ENCODE assay signal across 15 cellular contexts in the genomic region with DNA sequence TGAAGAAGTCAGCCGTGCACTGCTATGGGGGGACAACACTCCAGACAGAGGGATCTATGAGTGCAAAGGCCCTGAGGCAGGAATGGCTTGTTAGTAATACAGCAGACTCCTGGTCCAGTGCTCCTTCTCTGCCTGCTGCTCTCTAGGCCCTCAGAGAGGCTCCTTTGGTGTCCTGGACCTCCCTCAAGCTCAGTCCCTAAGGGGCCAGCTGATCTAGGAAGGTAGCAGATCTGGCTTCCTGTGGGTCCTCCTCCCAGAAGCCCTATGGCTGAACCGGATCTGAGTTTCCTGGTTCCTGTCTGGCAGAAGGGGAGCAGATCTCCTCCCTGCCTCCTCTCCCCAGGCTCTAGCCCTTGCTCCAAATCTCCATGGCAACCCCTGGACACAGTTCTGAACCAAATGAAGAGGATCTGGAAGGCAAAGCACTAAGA. TPM values are rescaled to one million over a fixed set of nuclear protein-coding genes. Genes with fewer than 3 reads are reported as not detected.
DNase-seq lines count a peak whose midpoint lies in the region; ATAC-seq and TF ChIP-seq lines count a peak whose summit lies in the region.
"Had no signal": no experiment of that assay in that cellular context is flagged by ENCODE, and none has a peak within 500 bp of the region (broad histone marks: within the 10 kb centered on the region; RNA-seq: fewer than 3 reads in every experiment).

Gene LDLRAD2, plus strand, starts transcription at position 391 of the 431 bp plus-strand sequence. CDS start 187 bp downstream, outside the sequence.

- peaks cover 38% of the 10 kb centered on the region for H3K27me3 Mint-ChIP-seq in CD4-positive, alpha-beta T cell
- peaks cover 9% of the 10 kb centered on the region for H3K27me3 Mint-ChIP-seq in endodermal cell (ENCODE audit: insufficient read depth)
- H3K27me3 Mint-ChIP-seq in naive B cell, result peaks cover 5 to 16% (median 13%) of the 10 kb centered on the region in 3 donors

- peaks cover 3% of the 10 kb centered on the region for H3K4me1 Mint-ChIP-seq in CD4-positive, alpha-beta T cell (ENCODE audit: low read depth)
- H3K4me1 Mint-ChIP-seq in endodermal cell, result no peaks in the 10 kb centered on the region
- peaks cover 12 to 19% (median 17%) of the 10 kb centered on the region in 3 donors for H3K4me1 Mint-ChIP-seq in naive B cell

- H3K9me3 ChIP-seq in CD4-positive, alpha-beta T cell (ENCODE audit: control insufficient read depth, low read length), result no peaks in the 10 kb centered on the region
- H3K9me3 ChIP-seq in endodermal cell (ENCODE audit: control insufficient read depth, low read length) (no peaks in the 10 kb centered on the region), transverse colon (no peaks in the 10 kb centered on the region)
- H3K9me3 ChIP-seq: vagina had no signal

- POLR2A ChIA-PET in CD4-positive, alpha-beta T cell (lab: Charles Lee), result no interaction called here

- H3K27me3 ChIP-seq in CD4-positive, alpha-beta T cell (ENCODE audit: control insufficient read depth, insufficient read depth, low read length), result peaks cover 11% of the 10 kb centered on the region
- H3K27me3 ChIP-seq in endodermal cell (ENCODE audit: control insufficient read depth, insufficient read depth, low read length, poor library complexity, severe bottlenecking) (no peaks in the 10 kb centered on the region), transverse colon (peaks cover 20% of the 10 kb centered on the region)
- H3K27me3 ChIP-seq: vagina had no signal

- no peak for TF ChIP-seq CTCF in CD4-positive, alpha-beta T cell (IDR thresholded peaks at IDR 0.05)
- TF ChIP-seq CTCF in GM20000 (IDR thresholded peaks at IDR 0.05; ENCODE audit: extremely low read depth, missing control alignments), result no peak
- no peak for TF ChIP-seq CTCF in endodermal cell (conservative IDR thresholded peaks at IDR 0.05)
- no peak for TF ChIP-seq CTCF in transverse colon (IDR thresholded peaks at IDR 0.05)

- no peak for TF ChIP-seq EP300 in transverse colon (IDR thresholded peaks at IDR 0.05; ENCODE audit: low read depth)

- no peak for ATAC-seq in CD4-positive, alpha-beta T cell (ENCODE audit: poor library complexity)
- no peak for ATAC-seq in naive B cell (ENCODE audit: low read depth in 2 of 2)
- ATAC-seq in GM18858 (IDR thresholded peaks at IDR 0.05; ENCODE audit: unreplicated experiment), result no peak
- no peak for ATAC-seq in GM18870 (IDR thresholded peaks at IDR 0.05; ENCODE audit: unreplicated experiment)

- no peaks in the 10 kb centered on the region for H3K36me3 Mint-ChIP-seq in CD4-positive, alpha-beta T cell (ENCODE audit: low read depth)
- no peaks in the 10 kb centered on the region for H3K36me3 Mint-ChIP-seq in endodermal cell (ENCODE audit: low read depth)
- H3K36me3 Mint-ChIP-seq in naive B cell, result no peaks in the 10 kb centered on the region
- H3K36me3 Mint-ChIP-seq: activated naive CD8-positive, alpha-beta T cell treated with anti-CD3 and anti-CD28 coated beads, Interleukin-2, amount 10 ng/mL, durations not matched to agents 7 days and 5 days had no signal

- H3K4me1 ChIP-seq in endodermal cell (ENCODE audit: control insufficient read depth, insufficient read depth, low read length), result no peaks in the 10 kb centered on the region
- H3K4me1 ChIP-seq in transverse colon, result peaks cover 0 to 7% (median 5%) of the 10 kb centered on the region in 4 donors

- WGBS in endodermal cell (ENCODE audit: insufficient coverage in 1 of 2, insufficient read length in 1 of 2), 2 experiments, result 86 to 100% methylated on average over 2 of the region's 2 CpGs
- 55 to 100% methylated on average over 1 to 2 of the region's 2 CpGs for WGBS in transverse colon (ENCODE audit: low coverage in 1 of 2), 2 donors

- H3K27ac ChIP-seq in CD4-positive, alpha-beta T cell (ENCODE audit: low read depth, low read length), result no peak within 1 kb of the TSS
- H3K27ac ChIP-seq in endodermal cell (ENCODE audit: low read depth, low read length) (no peak within 1 kb of the TSS), transverse colon (no peak within 1 kb of the TSS)
- H3K27ac ChIP-seq: epithelial cell of prostate, vagina had no signal

- no peak for DNase-seq in CD4-positive, alpha-beta T cell
- DNase-seq in GM20000 (ENCODE audit: low spot score) (peak; percentile 21), endodermal cell (peak; percentile 45), naive B cell (no peak), transverse colon (no peak)
- DNase-seq: activated naive CD8-positive, alpha-beta T cell treated with anti-CD3 and anti-CD28 coated beads, Interleukin-2, amount 10 ng/mL, durations not matched to agents 7 days and 5 days; COR-L47; NCI-H2171 treated with DMSO at 0.1 percent for 48 hours; stimulated activated naive CD4-positive, alpha-beta T cell treated with Interleukin-2 at 50 U/mL for 16 hours; SW 1271 had no signal

- no peak within 1 kb of the TSS for H3K27ac Mint-ChIP-seq in CD4-positive, alpha-beta T cell
- no peak within 1 kb of the TSS for H3K27ac Mint-ChIP-seq in endodermal cell
- peak within 1 kb of the TSS in 2 of 6 donors; percentile 19 to 27 for H3K27ac Mint-ChIP-seq in naive B cell
- H3K27ac Mint-ChIP-seq: activated naive CD8-positive, alpha-beta T cell treated with anti-CD3 and anti-CD28 coated beads, Interleukin-2, amount 10 ng/mL, durations not matched to agents 7 days and 5 days had no signal

- H3K9me3 Mint-ChIP-seq in CD4-positive, alpha-beta T cell, result no peaks in the 10 kb centered on the region
- no peaks in the 10 kb centered on the region for H3K9me3 Mint-ChIP-seq in endodermal cell
- peaks cover 0 to 2% (median 0%) of the 10 kb centered on the region in 7 donors for H3K9me3 Mint-ChIP-seq in naive B cell
- H3K9me3 Mint-ChIP-seq: activated naive CD8-positive, alpha-beta T cell treated with anti-CD3 and anti-CD28 coated beads, Interleukin-2, amount 10 ng/mL, durations not matched to agents 7 days and 5 days had no signal

- in situ Hi-C loops in transverse colon (cut with MboI; ENCODE audit: low pct_ligation_motif_present in 1 of 4, low pct_unique_long_range_greater_than_20kb in 1 of 4, low sequenced_read_pairs in 3 of 4), result no loop called here

- H3K9ac ChIP-seq in endodermal cell (ENCODE audit: extremely low read depth, low read length, poor library complexity, severe bottlenecking), result no peak within 1 kb of the TSS

- no peak for TF ChIP-seq POLR2A in transverse colon (IDR thresholded peaks at IDR 0.05)

- intact Hi-C loops in CD4-positive, alpha-beta T cell (cut with DNase I, micrococcal nuclease), result no loop called here
- intact Hi-C loops in transverse colon (cut with DNase I; ENCODE audit: low total_unique reads), result no loop called here

- H3K36me3 ChIP-seq in endodermal cell (ENCODE audit: control insufficient read depth, insufficient read depth, low read length) (no peaks in the 10 kb centered on the region), transverse colon (no peaks in the 10 kb centered on the region)
- H3K36me3 ChIP-seq: vagina had no signal

- H3K4me3 ChIP-seq in endodermal cell (ENCODE audit: low read length) (no peak within 1 kb of the TSS), transverse colon (no peak within 1 kb of the TSS)
- H3K4me3 ChIP-seq: vagina had no signal

- CTCF ChIA-PET in CD4-positive, alpha-beta T cell (lab: Charles Lee), result no interaction called here

- H3K4me3 Mint-ChIP-seq in CD4-positive, alpha-beta T cell, result peak within 1 kb of the TSS; percentile 12
- H3K4me3 Mint-ChIP-seq in endodermal cell (no peak within 1 kb of the TSS), naive B cell (peak within 1 kb of the TSS in 5 of 8 donors; percentile 20 to 77 (median 29))
- H3K4me3 Mint-ChIP-seq: activated naive CD8-positive, alpha-beta T cell treated with anti-CD3 and anti-CD28 coated beads, Interleukin-2, amount 10 ng/mL, durations not matched to agents 7 days and 5 days had no signal

RNA-seq across cellular contexts. Expression of gene LDLRAD2, which starts in this region (rescaled TPM):
- not detected for total RNA-seq in CD4-positive, alpha-beta T cell
- total RNA-seq in endodermal cell (under 1 TPM; 0.58 to 0.88 TPM), transverse colon (under 1 TPM in 1 of 4 donors, not detected in 3; 0.48 TPM)
- 0.39 TPM for polyA plus RNA-seq in endodermal cell (2013, experiment 1 of 2)
- 0.33 TPM for polyA plus RNA-seq in endodermal cell (2013, experiment 2 of 2)
- not detected for polyA plus RNA-seq in naive B cell (ENCODE audit: low read depth in 6 of 6)
- total RNA-seq: vagina had no signal
- polyA plus RNA-seq: neural cell had no signal

Comparison
In these comparisons a context has a peak if more than half of its experiments do, and no peak if none do; other contexts are left out.
1. Peak in DNase-seq in endodermal cell; RNA of the gene not detected or under 1 TPM.